11 cellular contexts compared by ENCODE assay signal in genomic region chr2:238169021-238169707, GRCh38. TPM values are rescaled to one million over a fixed set of nuclear protein-coding genes. Genes with fewer than 3 reads are reported as not detected.
DNase-seq lines count a peak whose midpoint lies in the region; ATAC-seq, FAIRE-seq and TF ChIP-seq lines count a peak whose summit lies in the region.
"Had no signal": no experiment of that assay in that cellular context is flagged by ENCODE, and none has a peak within 500 bp of the region (broad histone marks: within the 10 kb centered on the region; RNA-seq: fewer than 3 reads in every experiment).

No MANE protein-coding gene starts in this region.

- no peaks in the 10 kb centered on the region for H3K27me3 ChIP-seq in esophagus (ENCODE audit: control insufficient read depth in 1 of 2, insufficient read depth in 2 of 2, low read length in 2 of 2)

- intact Hi-C loops in Calu3 (cut with micrococcal nuclease; ENCODE audit: unreplicated experiment): no loop called here

- peaks cover 14% of the 10 kb centered on the region for H3K27me3 Mint-ChIP-seq in Calu3 (ENCODE audit: unreplicated experiment)

- WGBS in esophagus, 2 donors: 50 to 58% methylated on average over 6 of the region's 6 CpGs

- CTCF ChIA-PET in Calu3 (lab: Charles Lee): interaction anchor here (1.0 kb wide), 1 partner anchor 27 kb away, joined by 3 read pairs; no protein-coding TSS in a partner anchor

- H3K4me1 ChIP-seq in esophagus (ENCODE audit: control insufficient read depth in 2 of 2, insufficient read depth in 2 of 2, low read length in 1 of 2): peaks cover 4% of the 10 kb centered on the region in 2 donors

- no peak for TF ChIP-seq CTCF in Calu3 (IDR thresholded peaks at IDR 0.05; ENCODE audit: unreplicated experiment)
- no peak for TF ChIP-seq CTCF in omental fat pad (IDR thresholded peaks at IDR 0.05)

- H3K9me3 ChIP-seq in esophagus (ENCODE audit: control insufficient read depth in 2 of 2, insufficient read depth in 1 of 2, low read depth in 1 of 2, low read length in 1 of 2): no peaks in the 10 kb centered on the region

- BruUV-seq in Calu3 (replicated peaks; lab: Mats Ljungman, UMichigan): no TSS peak

- no peaks in the 10 kb centered on the region for H3K9me3 Mint-ChIP-seq in Calu3 (ENCODE audit: low read depth, unreplicated experiment)

- peaks cover 9 to 35% of the 10 kb centered on the region in 2 donors for H3K36me3 ChIP-seq in esophagus (ENCODE audit: control insufficient read depth in 2 of 2, insufficient read depth in 2 of 2, low read length in 1 of 2)

- H3K4me1 Mint-ChIP-seq in Calu3 (ENCODE audit: low read depth, unreplicated experiment): peaks cover 23% of the 10 kb centered on the region

- no peak for FAIRE-seq in RCC 7860 (lab: Jason Lieb, UNC)

- no peak overlapping the region for H3K4me3 Mint-ChIP-seq in Calu3 (ENCODE audit: low read depth, unreplicated experiment)

- DNase-seq in Calu3 (no peak), RCC 7860 (ENCODE audit: low spot score) (peak; percentile 59), omental fat pad (ENCODE audit: low spot score) (no peak), NCI-H1436 treated with DMSO at 0.1 percent for 48 hours (lab: John Stamatoyannopoulos, UW) (no peak), SKM-1 treated with dmso at 0.1 percent for 144 hours (lab: John Stamatoyannopoulos, UW; ENCODE audit: unreplicated experiment) (no peak)
- DNase-seq: effector CD8-positive, alpha-beta T cell; stimulated activated CD4-positive, alpha-beta T cell treated with anti-CD3 and anti-CD28 coated beads, Interleukin-2, amount 100 ng/mL, for 24 hours; T-helper 1 cell had no signal

- H3K4me3 ChIP-seq in esophagus (ENCODE audit: low read depth in 1 of 2, low read length in 2 of 2): no peak overlapping the region

- ATAC-seq in omental fat pad (ENCODE audit: low FRiP score) (peak; percentile 41), GM19455 (IDR thresholded peaks at IDR 0.05; ENCODE audit: unreplicated experiment) (no peak), HG02571 (IDR thresholded peaks at IDR 0.05; ENCODE audit: unreplicated experiment) (no peak)

- peaks cover 55% of the 10 kb centered on the region for H3K36me3 Mint-ChIP-seq in Calu3 (ENCODE audit: insufficient read depth, unreplicated experiment)

- peak overlapping the region; percentile 42 for H3K27ac Mint-ChIP-seq in Calu3 (ENCODE audit: unreplicated experiment)

- H3K27ac ChIP-seq in esophagus (ENCODE audit: low read depth in 2 of 2, low read length in 1 of 2): peak overlapping the region; percentile 30 to 49

RNA-seq across cellular contexts. Expression of gene ERFE, which starts 10.4 kb away (rescaled TPM):
- total RNA-seq in Calu3 (2022) (2.4 and 4.0 TPM in 2 replicates), omental fat pad (1 to 10 TPM in 2 of 4 donors, not detected in 2; 1.1 to 1.9 TPM)
- under 1 TPM; 0.06 to 0.38 TPM for polyA plus RNA-seq in esophagus

RNA-seq across cellular contexts. Expression of gene KLHL30, which starts 30.7 kb away (rescaled TPM):
- total RNA-seq in Calu3 (2022) (0.64 and 1.3 TPM in 2 replicates), omental fat pad (1 to 10 TPM in 1 of 4 donors, under 1 TPM in 3; 0.28 to 1.6 (median 0.57) TPM)
- polyA plus RNA-seq in esophagus: under 1 TPM; 0.21 to 0.24 TPM

RNA-seq across cellular contexts. Expression of gene ILKAP, which starts 34.3 kb away (rescaled TPM):
- total RNA-seq in Calu3 (2022): 51.3 and 55.4 TPM in 2 replicates
- 10 to 100 TPM; 36.7 to 41.4 TPM for polyA plus RNA-seq in esophagus
- total RNA-seq in omental fat pad: 10 to 100 TPM; 20.2 to 51.8 (median 29.7) TPM
